10 cellular contexts compared by ENCODE assay signal in the genomic region with DNA sequence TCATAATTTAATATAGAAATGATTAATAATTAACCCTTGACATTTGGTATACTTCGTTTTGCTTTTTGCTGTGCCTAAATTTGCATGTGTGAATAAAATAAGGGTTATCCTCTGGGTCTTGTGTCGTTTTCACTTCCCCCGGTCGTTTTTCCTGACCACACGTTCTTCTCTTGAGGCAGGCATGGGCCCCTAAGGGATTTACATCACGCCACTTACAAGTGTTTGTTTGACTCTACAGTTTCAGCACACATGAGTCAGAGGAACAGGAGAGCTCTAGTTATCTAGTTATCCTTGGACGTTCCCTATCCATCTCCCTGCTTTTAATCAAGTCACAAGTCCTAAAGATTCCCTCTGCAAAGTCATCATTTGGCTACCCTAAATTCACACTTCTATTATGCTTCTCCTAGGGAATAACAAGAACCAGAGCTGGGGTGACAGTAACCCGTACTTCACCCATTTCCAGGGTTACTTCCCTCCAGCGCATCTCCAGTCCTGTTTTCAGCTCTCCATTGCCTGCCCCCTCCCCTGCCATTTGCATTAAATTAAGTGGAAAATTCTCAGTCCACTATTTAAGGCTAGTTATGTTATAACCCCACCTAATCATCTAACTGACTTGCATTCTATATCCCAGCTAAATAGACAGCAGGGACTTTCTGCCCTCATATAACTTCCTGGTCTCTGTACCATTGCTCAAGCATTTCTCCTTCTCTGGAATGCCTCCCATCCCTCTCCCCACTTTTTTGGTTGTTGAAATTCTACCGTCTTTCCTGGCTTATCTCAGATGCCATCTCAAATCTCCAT.
A peak's percentile ranks its signal among the peaks of the same experiment; 100 is the strongest.
DNase-seq lines count a peak whose midpoint lies in the region; ATAC-seq and TF ChIP-seq lines count a peak whose summit lies in the region.
"Had no signal": no experiment of that assay in that cellular context is flagged by ENCODE, and none has a peak within 500 bp of the region (broad histone marks: within the 10 kb centered on the region; RNA-seq: fewer than 3 reads in every experiment).

No MANE protein-coding gene starts in this region.

- peak; percentile 59 for DNase-seq in adipocyte (ENCODE audit: low read depth)
- no peak for DNase-seq in activated CD4-positive, alpha-beta T cell treated with anti-CD3 and anti-CD28 coated beads, Interleukin-2, amount 50 U/mL, for 4 hours
- DNase-seq in left ventricle myocardium inferior, result no peak
- DNase-seq in middle frontal gyrus (ENCODE audit: extremely low spot score, low spot score), result no peak
- DNase-seq in activated T-cell treated with anti-CD3 and anti-CD28 coated beads for 4 hours, result no peak
- DNase-seq: left colon; stimulated activated CD4-positive, alpha-beta T cell treated with anti-CD3 and anti-CD28 coated beads, Interleukin-15, amount 100 ng/mL, for 24 hours had no signal

- H3K4me1 ChIP-seq in BLaER1 treated with 17β-estradiol and CSF1 and Interleukin-3, amounts not matched to agents 10 nM and 100 nM, result peaks cover 71 to 86% (median 75%) of the 10 kb centered on the region in 10 experiments
- H3K4me1 ChIP-seq in adipocyte (ENCODE audit: control insufficient read depth, insufficient read depth, low read length), result no peaks in the 10 kb centered on the region
- H3K4me1 ChIP-seq in left ventricle myocardium inferior, result peaks cover 21% of the 10 kb centered on the region

- no peaks in the 10 kb centered on the region for H4K20me1 ChIP-seq in BLaER1 treated with 17β-estradiol and CSF1 and Interleukin-3, amounts not matched to agents 10 nM and 100 nM

- no peak for TF ChIP-seq CTCF in left ventricle myocardium inferior (IDR thresholded peaks at IDR 0.05; ENCODE audit: borderline replicate concordance)

- no peaks in the 10 kb centered on the region for H3K36me3 ChIP-seq in BLaER1 treated with 17β-estradiol and CSF1 and Interleukin-3, amounts not matched to agents 10 nM and 100 nM
- H3K36me3 ChIP-seq in adipocyte (ENCODE audit: control insufficient read depth, insufficient read depth, low read length, severe bottlenecking) (no peaks in the 10 kb centered on the region), left ventricle myocardium inferior (no peaks in the 10 kb centered on the region)

- peak overlapping the region in 6 of 11 experiments; percentile 4 to 54 (median 28); a peak in 8 of 22 replicates for H3K9ac ChIP-seq in BLaER1 treated with 17β-estradiol and CSF1 and Interleukin-3, amounts not matched to agents 10 nM and 100 nM
- no peak overlapping the region for H3K9ac ChIP-seq in adipocyte (ENCODE audit: low read length)

- intact Hi-C loops in left ventricle myocardium inferior (cut with micrococcal nuclease), result no loop called here

- H3K27me3 ChIP-seq in BLaER1 treated with 17β-estradiol and CSF1 and Interleukin-3, amounts not matched to agents 10 nM and 100 nM, result no peaks in the 10 kb centered on the region
- H3K27me3 ChIP-seq in adipocyte (replicated peaks; ENCODE audit: control insufficient read depth, insufficient read depth, low read length), result no peaks in the 10 kb centered on the region
- no peaks in the 10 kb centered on the region for H3K27me3 ChIP-seq in left ventricle myocardium inferior (ENCODE audit: low read depth)

- H3K4me2 ChIP-seq in BLaER1 treated with 17β-estradiol and CSF1 and Interleukin-3, amounts not matched to agents 10 nM and 100 nM, result peak overlapping the region; percentile 77 to 92 (median 84)

- peak overlapping the region in 2 of 10 experiments; percentile 11 to 17; a peak in 2 of 20 replicates for H3K4me3 ChIP-seq in BLaER1 treated with 17β-estradiol and CSF1 and Interleukin-3, amounts not matched to agents 10 nM and 100 nM
- H3K4me3 ChIP-seq in adipocyte (ENCODE audit: low read length) (no peak overlapping the region), left ventricle myocardium inferior (no peak overlapping the region)

- H3K9me3 ChIP-seq in BLaER1 treated with 17β-estradiol and CSF1 and Interleukin-3, amounts not matched to agents 10 nM and 100 nM (replicated peaks in 1 of 11), result peaks cover 0 to 19% (median 7%) of the 10 kb centered on the region in 11 experiments; a peak in 10 of 22 replicates
- no peaks in the 10 kb centered on the region for H3K9me3 ChIP-seq in adipocyte (ENCODE audit: control insufficient read depth, low read length)
- H3K9me3 ChIP-seq in left ventricle myocardium inferior (replicated peaks), result no peaks in the 10 kb centered on the region

- H3K27ac ChIP-seq in BLaER1 treated with 17β-estradiol and CSF1 and Interleukin-3, amounts not matched to agents 10 nM and 100 nM, result peak overlapping the region in 10 of 11 experiments; percentile 36 to 81 (median 73); a peak in 19 of 22 replicates
- H3K27ac ChIP-seq in left ventricle myocardium inferior (replicated peaks), result no peak overlapping the region

- ATAC-seq in GM19324 (IDR thresholded peaks at IDR 0.05; ENCODE audit: low FRiP score, unreplicated experiment) (peak; percentile 56), HG03066 (IDR thresholded peaks at IDR 0.05; ENCODE audit: low read depth, unreplicated experiment) (peak; percentile 61)
- ATAC-seq: left colon had no signal
